ENCODE assay signal across 2 cellular contexts in the genomic region with DNA sequence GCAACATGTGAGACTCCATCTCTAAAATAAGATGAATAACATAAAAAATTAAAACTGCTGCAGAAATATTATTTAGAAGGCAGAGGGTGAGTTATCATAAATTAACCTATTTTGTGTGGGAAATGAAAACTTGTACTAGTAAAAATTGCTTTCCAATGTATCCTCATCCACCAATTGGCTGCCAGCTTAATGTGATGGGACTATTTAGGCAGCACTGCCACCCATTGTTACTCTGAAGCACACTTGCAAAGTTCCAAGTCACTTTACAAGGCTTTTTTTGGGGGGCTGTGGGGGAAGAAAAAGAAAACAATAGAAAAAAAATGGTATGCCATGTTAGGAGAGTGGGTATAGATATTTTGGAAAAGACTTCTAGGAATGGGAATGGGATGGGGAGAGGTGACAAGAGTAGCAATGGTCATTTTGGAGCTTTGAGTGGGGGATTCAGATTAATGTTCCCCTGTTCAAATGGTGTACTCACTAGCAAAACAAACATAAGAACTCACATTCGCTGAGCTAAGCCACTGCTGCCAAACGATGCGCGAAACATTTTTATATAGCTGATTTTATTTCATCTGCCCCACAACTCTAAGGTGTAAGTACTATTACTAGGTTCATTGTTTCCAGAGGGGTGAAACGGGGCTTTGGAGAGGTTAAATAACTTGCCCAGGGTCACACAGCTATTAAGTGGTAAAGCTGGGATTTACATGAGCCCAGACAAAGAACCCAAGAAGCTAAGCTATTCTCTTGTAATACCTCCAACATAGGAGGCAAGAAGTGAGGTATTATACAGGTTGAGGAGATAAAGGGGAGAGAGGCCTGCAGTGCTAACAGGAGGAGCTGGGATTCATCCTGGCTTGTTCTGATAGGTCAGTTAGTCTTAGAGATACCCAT.
TF ChIP-seq lines count a peak whose summit lies in the region.

No MANE protein-coding gene starts in this region.

TF ChIP-seq in HEK293, 187 proteins besides CTCF, POLR2A, EP300 and RAD21:
- TF ChIP-seq PRDM10 (tag by site-specific recombination; IDR thresholded peaks at IDR 0.05): peak; percentile 98
- peak; percentile 27; the same call in 1 of the 2 replicates for TF ChIP-seq FEZF1 (tag by site-specific recombination; IDR thresholded peaks at IDR 0.05)
- no peak for TF ChIP-seq ZBTB17 (tag by site-specific recombination; IDR thresholded peaks at IDR 0.05)
- no peak for TF ChIP-seq ZNF658 (tag by site-specific recombination; IDR thresholded peaks at IDR 0.05)
- peak; percentile 72 for TF ChIP-seq MZF1 (tag by site-specific recombination; IDR thresholded peaks at IDR 0.05; ENCODE audit: borderline replicate concordance)
- TF ChIP-seq, protein P1, sequence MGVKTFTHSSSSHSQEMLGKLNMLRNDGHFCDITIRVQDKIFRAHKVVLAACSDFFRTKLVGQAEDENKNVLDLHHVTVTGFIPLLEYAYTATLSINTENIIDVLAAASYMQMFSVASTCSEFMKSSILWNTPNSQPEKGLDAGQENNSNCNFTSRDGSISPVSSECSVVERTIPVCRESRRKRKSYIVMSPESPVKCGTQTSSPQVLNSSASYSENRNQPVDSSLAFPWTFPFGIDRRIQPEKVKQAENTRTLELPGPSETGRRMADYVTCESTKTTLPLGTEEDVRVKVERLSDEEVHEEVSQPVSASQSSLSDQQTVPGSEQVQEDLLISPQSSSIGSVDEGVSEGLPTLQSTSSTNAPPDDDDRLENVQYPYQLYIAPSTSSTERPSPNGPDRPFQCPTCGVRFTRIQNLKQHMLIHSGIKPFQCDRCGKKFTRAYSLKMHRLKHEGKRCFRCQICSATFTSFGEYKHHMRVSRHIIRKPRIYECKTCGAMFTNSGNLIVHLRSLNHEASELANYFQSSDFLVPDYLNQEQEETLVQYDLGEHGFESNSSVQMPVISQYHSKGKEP (tag by site-specific recombination; IDR thresholded peaks at IDR 0.05): 0 out of 2 replicates have a peak, but pooled peaks have one; percentile 22

TF ChIP-seq in H1, 55 proteins besides CTCF, POLR2A, EP300 and RAD21:
- no peak for TF ChIP-seq BACH1 (IDR thresholded peaks at IDR 0.05; ENCODE audit: low read length)
- TF ChIP-seq USF2 (IDR thresholded peaks at IDR 0.05; ENCODE audit: low read length): no peak
- no peak for TF ChIP-seq RFX5 (IDR thresholded peaks at IDR 0.05; ENCODE audit: borderline replicate concordance, low read depth, low read length)
- TF ChIP-seq KDM1A (IDR thresholded peaks at IDR 0.05; ENCODE audit: borderline replicate concordance, low read length): no peak
- no peak for TF ChIP-seq CTBP2 (IDR thresholded peaks at IDR 0.05; ENCODE audit: borderline replicate concordance, insufficient read depth, insufficient read length, low read length)
- no peak for TF ChIP-seq TBP (IDR thresholded peaks at IDR 0.05; ENCODE audit: low read depth, low read length)
- TF ChIP-seq TAF1 (IDR thresholded peaks at IDR 0.05; ENCODE audit: low read depth, low read length): no peak
- TF ChIP-seq TAF7 (optimal IDR thresholded peaks at IDR 0.05; ENCODE audit: borderline replicate concordance, low read depth, low read length): no peak
TF ChIP-seq in H1: peak in this region for 0.
